In genomic region chr2:124027182-124027581, GRCh38 we compare ENCODE assay signal across 10 cellular contexts. TPM values are rescaled to one million over a fixed set of nuclear protein-coding genes. Genes with fewer than 3 reads are reported as not detected.
A peak's percentile ranks its signal among the peaks of the same experiment; 100 is the strongest.
DNase-seq lines count a peak whose midpoint lies in the region; ATAC-seq and TF ChIP-seq lines count a peak whose summit lies in the region.
"Had no signal": no experiment of that assay in that cellular context is flagged by ENCODE, and none has a peak within 500 bp of the region (broad histone marks: within the 10 kb centered on the region; RNA-seq: fewer than 3 reads in every experiment).

No MANE protein-coding gene starts in this region.

- H3K4me3 ChIP-seq in SK-N-SH (ENCODE audit: low read depth in 2 of 2, low read length in 1 of 2) = peak overlapping the region in 1 of 2 experiments; percentile 41; a peak in 1 of 4 replicates
- no peak overlapping the region for H3K4me3 ChIP-seq in foreskin fibroblast (ENCODE audit: low read depth in 1 of 2, low read length in 2 of 2)
- H3K4me3 ChIP-seq: BLaER1 had no signal

- intact Hi-C loops in activated CD8-positive, alpha-beta T cell treated with anti-CD3 and anti-CD28 coated beads for 36 hours (cut with micrococcal nuclease) = no loop called here

- no peak overlapping the region for H3K4me3 Mint-ChIP-seq in activated CD8-positive, alpha-beta T cell treated with anti-CD3 and anti-CD28 coated beads for 36 hours
- no peak overlapping the region for H3K4me3 Mint-ChIP-seq in activated CD8-positive, alpha-beta T cell treated with anti-CD3 and anti-CD28 coated beads, Interleukin-2, amount 10 ng/mL, durations not matched to agents 7 days and 5 days
- H3K4me3 Mint-ChIP-seq: central memory CD8-positive, alpha-beta T cell had no signal

- H3F3A ChIP-seq in SK-N-SH (replicated peaks; ENCODE audit: insufficient read depth) = no peaks in the 10 kb centered on the region

- H2AFZ ChIP-seq in SK-N-SH (ENCODE audit: low read depth) = no peak overlapping the region

- H3K9me2 ChIP-seq in SK-N-SH = no peaks in the 10 kb centered on the region

- H3K27ac ChIP-seq in SK-N-SH (ENCODE audit: low read depth in 2 of 2, low read length in 1 of 2) = no peak overlapping the region
- H3K27ac ChIP-seq: BLaER1 had no signal

- POLR2A ChIA-PET in activated CD8-positive, alpha-beta T cell treated with anti-CD3 and anti-CD28 coated beads for 36 hours (lab: Charles Lee) = no interaction called here
- POLR2A ChIA-PET in activated CD8-positive, alpha-beta T cell treated with anti-CD3 and anti-CD28 coated beads, Interleukin-2, amount 10 ng/mL, durations not matched to agents 7 days and 5 days (lab: Charles Lee) = no interaction called here
- POLR2A ChIA-PET in SK-N-SH (lab: Yijun Ruan, JAX) = no interaction called here

- CTCF ChIA-PET in activated CD8-positive, alpha-beta T cell treated with anti-CD3 and anti-CD28 coated beads for 36 hours (lab: Charles Lee) = no interaction called here
- CTCF ChIA-PET in activated CD8-positive, alpha-beta T cell treated with anti-CD3 and anti-CD28 coated beads, Interleukin-2, amount 10 ng/mL, durations not matched to agents 7 days and 5 days (lab: Charles Lee) = interaction anchor here (0.7 kb wide), 1 partner anchor 100 kb away, joined by 3 read pairs; no protein-coding TSS in a partner anchor
- CTCF ChIA-PET in SK-N-SH (lab: Yijun Ruan, JAX) = interaction anchor here (0.5 to 2.5 kb wide), 16 partner anchors 19 to 1141 kb away, joined by 3 to 13 read pairs (median 3); no protein-coding TSS in a partner anchor

- DNase-seq in activated CD8-positive, alpha-beta T cell treated with anti-CD3 and anti-CD28 coated beads for 36 hours = peak; percentile 4
- no peak for DNase-seq in activated CD8-positive, alpha-beta T cell treated with anti-CD3 and anti-CD28 coated beads, Interleukin-2, amount 10 ng/mL, durations not matched to agents 7 days and 5 days
- peak; percentile 91 for DNase-seq in NCI-H146 treated with DMSO at 0.1 percent for 48 hours (lab: John Stamatoyannopoulos, UW; ENCODE audit: unreplicated experiment)
- peak; percentile 68 for DNase-seq in SK-N-SH
- peak in 1 of 2 donors; percentile 41 for DNase-seq in foreskin fibroblast
- DNase-seq in renal cortical epithelial cell (ENCODE audit: low read depth) = peak; percentile 43
- DNase-seq in stimulated activated CD4-positive, alpha-beta T cell treated with anti-CD3 and anti-CD28 coated beads, Interleukin-12 subunit alpha, Interleukin-12 subunit beta, amount 100 ng/mL, for 4 hours = no peak

- peak; percentile 45 for TF ChIP-seq CTCF in activated CD8-positive, alpha-beta T cell treated with anti-CD3 and anti-CD28 coated beads for 36 hours (IDR thresholded peaks at IDR 0.05)
- peak; percentile 55 for TF ChIP-seq CTCF in SK-N-SH (IDR thresholded peaks at IDR 0.05)
- peak; percentile 50 for TF ChIP-seq CTCF in foreskin fibroblast (IDR thresholded peaks at IDR 0.05; ENCODE audit: low read depth, low read length)

- no peaks in the 10 kb centered on the region for H3K36me3 ChIP-seq in SK-N-SH (replicated peaks in 1 of 2; ENCODE audit: control insufficient read depth in 1 of 2, insufficient read depth in 2 of 2, low read length in 1 of 2)
- H3K36me3 ChIP-seq: BLaER1 had no signal

- under 1% methylated on average over 4 of the region's 4 CpGs for WGBS in SK-N-SH (ENCODE audit: low lambda C conversion rate)

- peak; percentile 97 for TF ChIP-seq RAD21 in SK-N-SH (IDR thresholded peaks at IDR 0.05; ENCODE audit: low read length)

- no peaks in the 10 kb centered on the region for H3K36me3 Mint-ChIP-seq in activated CD8-positive, alpha-beta T cell treated with anti-CD3 and anti-CD28 coated beads for 36 hours (ENCODE audit: low read depth)
- no peaks in the 10 kb centered on the region for H3K36me3 Mint-ChIP-seq in activated CD8-positive, alpha-beta T cell treated with anti-CD3 and anti-CD28 coated beads, Interleukin-2, amount 10 ng/mL, durations not matched to agents 7 days and 5 days (ENCODE audit: low read depth)

- H3K4me1 ChIP-seq in SK-N-SH (ENCODE audit: control insufficient read depth in 1 of 2, insufficient read depth in 2 of 2, low read depth in 1 of 2, low read length in 1 of 2) = peaks cover 0 to 11% of the 10 kb centered on the region in 2 experiments; a peak in 2 of 4 replicates
- H3K4me1 ChIP-seq: BLaER1 had no signal

- ATAC-seq in activated CD8-positive, alpha-beta T cell treated with anti-CD3 and anti-CD28 coated beads for 36 hours = peak; percentile 39
- ATAC-seq in activated CD8-positive, alpha-beta T cell treated with anti-CD3 and anti-CD28 coated beads, Interleukin-2, amount 10 ng/mL, durations not matched to agents 7 days and 5 days = no peak
- peak; percentile 92 for ATAC-seq in HG02852 (IDR thresholded peaks at IDR 0.05; ENCODE audit: unreplicated experiment)

- no peaks in the 10 kb centered on the region for H3K27me3 ChIP-seq in SK-N-SH (ENCODE audit: insufficient read depth)
- H3K27me3 ChIP-seq: BLaER1 had no signal

- H3K27me3 Mint-ChIP-seq in activated CD8-positive, alpha-beta T cell treated with anti-CD3 and anti-CD28 coated beads for 36 hours = peaks cover 27% of the 10 kb centered on the region
- peaks cover 15% of the 10 kb centered on the region for H3K27me3 Mint-ChIP-seq in activated CD8-positive, alpha-beta T cell treated with anti-CD3 and anti-CD28 coated beads, Interleukin-2, amount 10 ng/mL, durations not matched to agents 7 days and 5 days (ENCODE audit: low read depth)

- no peaks in the 10 kb centered on the region for H3K79me2 ChIP-seq in SK-N-SH (ENCODE audit: insufficient read depth)

- no peak overlapping the region for H3K4me2 ChIP-seq in SK-N-SH
- H3K4me2 ChIP-seq: BLaER1 had no signal

- no peaks in the 10 kb centered on the region for H3K4me1 Mint-ChIP-seq in activated CD8-positive, alpha-beta T cell treated with anti-CD3 and anti-CD28 coated beads for 36 hours (ENCODE audit: low read depth)
- peaks cover 4% of the 10 kb centered on the region for H3K4me1 Mint-ChIP-seq in activated CD8-positive, alpha-beta T cell treated with anti-CD3 and anti-CD28 coated beads, Interleukin-2, amount 10 ng/mL, durations not matched to agents 7 days and 5 days (ENCODE audit: low read depth)
- H3K4me1 Mint-ChIP-seq: central memory CD8-positive, alpha-beta T cell had no signal

- no peak overlapping the region for H3K9ac ChIP-seq in SK-N-SH
- H3K9ac ChIP-seq: BLaER1 had no signal

- no peak for TF ChIP-seq EP300 in SK-N-SH (IDR thresholded peaks at IDR 0.05; ENCODE audit: borderline replicate concordance in 1 of 2, low read depth in 1 of 2, low read length in 1 of 2)

- no peaks in the 10 kb centered on the region for H3K9me3 ChIP-seq in SK-N-SH

- H3K27ac Mint-ChIP-seq in activated CD8-positive, alpha-beta T cell treated with anti-CD3 and anti-CD28 coated beads for 36 hours = no peak overlapping the region
- no peak overlapping the region for H3K27ac Mint-ChIP-seq in activated CD8-positive, alpha-beta T cell treated with anti-CD3 and anti-CD28 coated beads, Interleukin-2, amount 10 ng/mL, durations not matched to agents 7 days and 5 days

- H3K9me3 Mint-ChIP-seq in activated CD8-positive, alpha-beta T cell treated with anti-CD3 and anti-CD28 coated beads for 36 hours = peaks cover 7% of the 10 kb centered on the region
- H3K9me3 Mint-ChIP-seq in activated CD8-positive, alpha-beta T cell treated with anti-CD3 and anti-CD28 coated beads, Interleukin-2, amount 10 ng/mL, durations not matched to agents 7 days and 5 days (ENCODE audit: insufficient read depth) = no peaks in the 10 kb centered on the region
- H3K9me3 Mint-ChIP-seq: central memory CD8-positive, alpha-beta T cell had no signal

- H4K20me1 ChIP-seq in SK-N-SH (ENCODE audit: insufficient read depth) = no peaks in the 10 kb centered on the region
- H4K20me1 ChIP-seq: BLaER1 had no signal

TF ChIP-seq in SK-N-SH, 30 proteins besides CTCF, POLR2A, EP300 and RAD21 (continues in another document):
- TF ChIP-seq EZH2phosphoT487 (IDR thresholded peaks at IDR 0.05; ENCODE audit: borderline replicate concordance, low read depth) (no peak), SIN3A (IDR thresholded peaks at IDR 0.05; ENCODE audit: borderline replicate concordance, low read depth, low read length) (no peak), SMC3 (IDR thresholded peaks at IDR 0.05; ENCODE audit: low read depth, low read length) (peak; percentile 74), MXI1 (IDR thresholded peaks at IDR 0.05; ENCODE audit: low read depth, low read length) (peak; percentile 35; the same call in 1 of the 2 replicates), RFX5 (IDR thresholded peaks at IDR 0.05; ENCODE audit: low read length) (no peak), FOXJ3 (CRISPR knock-in tag; IDR thresholded peaks at IDR 0.05) (no peak), RCOR1 (IDR thresholded peaks at IDR 0.05; ENCODE audit: low read length) (peak; percentile 43; the same call in 1 of the 2 replicates), FOSL2 (IDR thresholded peaks at IDR 0.05; ENCODE audit: borderline replicate concordance, low read depth) (no peak), TCF12 (IDR thresholded peaks at IDR 0.05) (no peak)
- TF ChIP-seq, protein P1, sequence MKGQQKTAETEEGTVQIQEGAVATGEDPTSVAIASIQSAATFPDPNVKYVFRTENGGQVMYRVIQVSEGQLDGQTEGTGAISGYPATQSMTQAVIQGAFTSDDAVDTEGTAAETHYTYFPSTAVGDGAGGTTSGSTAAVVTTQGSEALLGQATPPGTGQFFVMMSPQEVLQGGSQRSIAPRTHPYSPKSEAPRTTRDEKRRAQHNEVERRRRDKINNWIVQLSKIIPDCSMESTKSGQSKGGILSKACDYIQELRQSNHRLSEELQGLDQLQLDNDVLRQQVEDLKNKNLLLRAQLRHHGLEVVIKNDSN (IDR thresholded peaks at IDR 0.05; ENCODE audit: borderline replicate concordance, low read depth) = no peak

RNA-seq across cellular contexts. Expression of gene CNTNAP5, which starts 2.1 kb away (rescaled TPM):
- not detected for total RNA-seq in activated CD8-positive, alpha-beta T cell treated with anti-CD3 and anti-CD28 coated beads for 36 hours
- total RNA-seq in activated CD8-positive, alpha-beta T cell treated with anti-CD3 and anti-CD28 coated beads, Interleukin-2, amount 10 ng/mL, durations not matched to agents 7 days and 5 days = not detected
- 0.02 and 0.08 TPM in 2 replicates for polyA plus RNA-seq in SK-N-SH (2012; rRNA removed)
- 0.03 and 0.08 TPM in 2 replicates for polyA plus RNA-seq in SK-N-SH (2012; cell fraction: cytosol; rRNA removed)
- 0.04 and 0.05 TPM in 2 replicates for polyA plus RNA-seq in SK-N-SH (2012; cell fraction: nucleus; rRNA removed)
- under 0.01 and 0.20 TPM in 2 replicates for total RNA-seq in renal cortical epithelial cell

Comparison
In these comparisons a context has a peak if more than half of its experiments do, and no peak if none do; other contexts are left out.
1. DNase-seq: peak in activated CD8-positive, alpha-beta T cell treated with anti-CD3 and anti-CD28 coated beads for 36 hours (single experiment), NCI-H146 treated with DMSO at 0.1 percent for 48 hours (single experiment), SK-N-SH (single experiment) and renal cortical epithelial cell (single experiment); none in activated CD8-positive, alpha-beta T cell treated with anti-CD3 and anti-CD28 coated beads, Interleukin-2, amount 10 ng/mL, durations not matched to agents 7 days and 5 days (single experiment) and stimulated activated CD4-positive, alpha-beta T cell treated with anti-CD3 and anti-CD28 coated beads, Interleukin-12 subunit alpha, Interleukin-12 subunit beta, amount 100 ng/mL, for 4 hours (single experiment).
2. Peak in every context shown above with its lines, with median percentiles within 50 percentile points of each other: CTCF ChIP-seq.